ENCODE assay signal across 9 cellular contexts in genomic region chr2:39696072-39696471, GRCh38. TPM values are rescaled to one million over a fixed set of nuclear protein-coding genes. Genes with fewer than 3 reads are reported as not detected.
A peak's percentile ranks its signal among the peaks of the same experiment; 100 is the strongest.
DNase-seq lines count a peak whose midpoint lies in the region; ATAC-seq and TF ChIP-seq lines count a peak whose summit lies in the region.
"Had no signal": no experiment of that assay in that cellular context is flagged by ENCODE, and none has a peak within 500 bp of the region (broad histone marks: within the 10 kb centered on the region; RNA-seq: fewer than 3 reads in every experiment).

No MANE protein-coding gene starts in this region.

- H3K9me3 ChIP-seq in muscle layer of duodenum (ENCODE audit: control insufficient read depth in 1 of 2, low read length in 2 of 2), result peaks cover 0 to 3% of the 10 kb centered on the region in 2 donors
- peaks cover 0 to 5% (median 4%) of the 10 kb centered on the region in 3 donors for H3K9me3 ChIP-seq in adrenal gland (replicated peaks in 1 of 3)

- H3K27ac ChIP-seq in muscle layer of duodenum (ENCODE audit: low read length), result peak overlapping the region; percentile 32
- H3K27ac ChIP-seq in adrenal gland, result no peak overlapping the region

- intact Hi-C loops in adrenal gland (cut with DNase I), result loop anchor here (10.0 kb wide), 2 partner anchors 101 to 161 kb away; no protein-coding TSS in a partner anchor

- DNase-seq in DMS153 (lab: John Stamatoyannopoulos, UW) (peak; percentile 95), NCI-H2081 (lab: John Stamatoyannopoulos, UW) (peak; percentile 65 to 83), cerebellar cortex (ENCODE audit: low spot score) (peak; percentile 57), adrenal gland (no peak), NK-92 (lab: John Stamatoyannopoulos, UW; ENCODE audit: unreplicated experiment) (no peak)

- no peak overlapping the region for H3K4me3 ChIP-seq in muscle layer of duodenum (ENCODE audit: low read depth in 1 of 2, low read length in 2 of 2)
- no peak overlapping the region for H3K4me3 ChIP-seq in adrenal gland

- ATAC-seq in HG03378 (IDR thresholded peaks at IDR 0.05; ENCODE audit: unreplicated experiment) (no peak), HG02852 (IDR thresholded peaks at IDR 0.05; ENCODE audit: unreplicated experiment) (no peak)

- WGBS in adrenal gland, 4 donors, result 86 to 93% (median 90%) methylated on average over 2 to 3 of the region's 3 CpGs

- H3K36me3 ChIP-seq in muscle layer of duodenum (ENCODE audit: control insufficient read depth in 1 of 2, insufficient read depth in 2 of 2, low read length in 2 of 2) (no peaks in the 10 kb centered on the region), adrenal gland (replicated peaks in 1 of 2) (no peaks in the 10 kb centered on the region)

- H3K27me3 ChIP-seq in muscle layer of duodenum (ENCODE audit: low read depth, low read length), result no peaks in the 10 kb centered on the region
- H3K27me3 ChIP-seq in adrenal gland, result no peaks in the 10 kb centered on the region

- H3K4me1 ChIP-seq in muscle layer of duodenum (ENCODE audit: control insufficient read depth in 1 of 2, insufficient read depth in 2 of 2, low read length in 2 of 2) (peaks cover 6 to 15% of the 10 kb centered on the region in 2 donors), adrenal gland (replicated peaks in 1 of 2) (no peaks in the 10 kb centered on the region)

- TF ChIP-seq POLR2A in adrenal gland (IDR thresholded peaks at IDR 0.05), result no peak

- no peak for TF ChIP-seq CTCF in adrenal gland (IDR thresholded peaks at IDR 0.05)

RNA-seq across cellular contexts. Expression of gene TMEM178A, which starts 30.4 kb away (rescaled TPM):
- total RNA-seq in adrenal gland, result 1 to 10 TPM in 5 of 8 donors, under 1 TPM in 2, not detected in 1; 0.35 to 7.5 (median 2.2) TPM
- polyA plus RNA-seq in adrenal gland, result 10 to 100 TPM in 2 of 3 donors, under 1 TPM in 1; 0.93 to 46.4 (median 13.2) TPM
- total RNA-seq: dermis microvascular lymphatic vessel endothelial cell had no signal

Comparison
In these comparisons a context has a peak if more than half of its experiments do, and no peak if none do; other contexts are left out.
1. DNase-seq: peak in DMS153 (single experiment), NCI-H2081 (2 of 2) and cerebellar cortex (single experiment); none in adrenal gland (0 of 7) and NK-92 (single experiment).